ENCODE assay signal across 7 cellular contexts in genomic region chr7:97499204-97499603, GRCh38.
A peak's percentile ranks its signal among the peaks of the same experiment; 100 is the strongest.
DNase-seq lines count a peak whose midpoint lies in the region; ATAC-seq, FAIRE-seq and TF ChIP-seq lines count a peak whose summit lies in the region.

No MANE protein-coding gene starts in this region.

- H3K36me3 ChIP-seq in SU-DHL-6 (ENCODE audit: low read length) = no peaks in the 10 kb centered on the region

- no peak overlapping the region for H3K9ac ChIP-seq in SU-DHL-6 (ENCODE audit: low read length)

- H3K9me2 ChIP-seq in SU-DHL-6 (replicated peaks; ENCODE audit: insufficient read depth, low read length) = no peaks in the 10 kb centered on the region

- no peaks in the 10 kb centered on the region for H3K79me2 ChIP-seq in SU-DHL-6 (ENCODE audit: insufficient read depth, low read length)

- no peaks in the 10 kb centered on the region for H4K20me1 ChIP-seq in SU-DHL-6 (ENCODE audit: low read depth, low read length)

- no peaks in the 10 kb centered on the region for H3F3A ChIP-seq in SU-DHL-6 (ENCODE audit: insufficient read depth)

- H2AFZ ChIP-seq in SU-DHL-6 (ENCODE audit: low read depth, low read length, severe bottlenecking) = no peak overlapping the region

- no peak overlapping the region for H3K4me2 ChIP-seq in SU-DHL-6 (ENCODE audit: low read depth, low read length, poor library complexity, severe bottlenecking)

- TF ChIP-seq CTCF in SU-DHL-6 (IDR thresholded peaks at IDR 0.05; ENCODE audit: insufficient read depth, low read length, poor library complexity, severe bottlenecking) = peak; percentile 67

- no peaks in the 10 kb centered on the region for H3K27me3 ChIP-seq in SU-DHL-6 (ENCODE audit: low read length)

- peak; percentile 20 for DNase-seq in ELF-1 (ENCODE audit: low read depth, low spot score)
- DNase-seq in GM19239 (ENCODE audit: insufficient read length, low spot score) = peak; percentile 4
- DNase-seq in KBM-7 = peak; percentile 28
- peak; percentile 16 for DNase-seq in iPS DF 4.7 (ENCODE audit: extremely low read depth, low spot score)
- no peak for DNase-seq in HTR-8/SVneo (ENCODE audit: insufficient read length, low spot score)

- H3K27ac ChIP-seq in SU-DHL-6 (ENCODE audit: low read depth, low read length) = no peak overlapping the region

- ATAC-seq in GM21619 (IDR thresholded peaks at IDR 0.05; ENCODE audit: unreplicated experiment) = no peak

- H3K9me3 ChIP-seq in SU-DHL-6 (ENCODE audit: insufficient read depth, low read length) = no peaks in the 10 kb centered on the region

- no peak for FAIRE-seq in GM19239 (lab: Jason Lieb, UNC)
- FAIRE-seq in HTR-8/SVneo (lab: Jason Lieb, UNC) = no peak

- H3K4me3 ChIP-seq in SU-DHL-6 (ENCODE audit: insufficient read depth, low read length, poor library complexity, severe bottlenecking) = no peak overlapping the region

- in situ Hi-C loops in KBM-7 (cut with MboI; ENCODE audit: low pct_unique_long_range_greater_than_20kb, low sequenced_read_pairs) = no loop called here
